Comparison of ENCODE assay signal across 8 cellular contexts in the genomic region with DNA sequence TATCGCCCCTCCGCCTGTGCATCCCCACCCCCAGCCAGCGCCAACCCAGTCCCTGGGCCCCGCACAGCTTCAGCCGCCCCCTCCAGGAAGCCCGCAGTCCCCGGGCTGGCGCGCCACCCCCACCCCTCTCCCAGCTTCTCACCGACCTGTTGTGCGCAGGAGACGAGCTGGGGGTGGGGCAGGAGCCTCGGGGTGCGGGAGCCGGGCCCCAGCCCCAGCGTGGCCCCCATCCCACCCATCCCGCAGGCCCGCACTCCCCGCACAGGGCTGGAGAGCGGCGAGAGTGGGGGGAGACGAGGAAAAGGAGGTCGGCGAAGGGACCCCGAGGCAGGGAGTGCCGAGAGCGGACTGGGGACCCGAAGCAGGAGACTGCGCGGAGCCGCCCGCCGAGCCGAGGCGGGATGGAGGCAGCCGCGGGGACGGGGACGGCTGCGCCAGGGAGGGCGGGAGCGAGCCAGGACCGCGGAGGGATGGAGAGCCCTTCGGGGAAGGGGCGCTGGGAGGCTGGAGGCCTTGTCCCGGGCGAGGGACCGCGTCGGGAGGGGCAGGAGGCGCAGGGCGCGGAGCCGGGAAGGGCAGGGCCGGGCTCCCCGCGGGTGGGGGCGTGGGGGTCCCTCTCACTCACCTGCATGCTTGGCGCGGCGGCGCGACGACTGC. TPM values are rescaled to one million over a fixed set of nuclear protein-coding genes. Genes with fewer than 3 reads are reported as not detected.
DNase-seq lines count a peak whose midpoint lies in the region; ATAC-seq and TF ChIP-seq lines count a peak whose summit lies in the region.

No MANE protein-coding gene starts in this region.

- H3K79me1 ChIP-seq in trophoblast cell (ENCODE audit: low read length) = no peaks in the 10 kb centered on the region

- H3K36me3 ChIP-seq in trophoblast cell (ENCODE audit: control insufficient read depth in 1 of 2, insufficient read depth in 2 of 2, low read length in 2 of 2) = no peaks in the 10 kb centered on the region

- no peak overlapping the region for H2AK5ac ChIP-seq in trophoblast cell (ENCODE audit: low read length)

- H3K27me3 Mint-ChIP-seq in activated CD8-positive, alpha-beta T cell treated with anti-CD3 and anti-CD28 coated beads for 36 hours = peaks cover 50% of the 10 kb centered on the region

- H3K27me3 ChIP-seq in trophoblast cell (ENCODE audit: insufficient read depth, low read length) = peaks cover 31% of the 10 kb centered on the region

- DNase-seq in NCI-H1092 treated with DMSO at 0.1 percent for 48 hours (lab: John Stamatoyannopoulos, UW) (peak; percentile 22), NCI-H1092 (lab: John Stamatoyannopoulos, UW) (no peak), fibroblast of pulmonary artery (ENCODE audit: low read depth) (no peak), trophoblast cell (no peak), medulla oblongata (ENCODE audit: extremely low spot score) (no peak)
- peak; percentile 33 for DNase-seq in activated CD8-positive, alpha-beta T cell treated with anti-CD3 and anti-CD28 coated beads for 36 hours

- POLR2A ChIA-PET in activated CD8-positive, alpha-beta T cell treated with anti-CD3 and anti-CD28 coated beads for 36 hours (lab: Charles Lee) = interaction anchor here (0.8 kb wide), 1 partner anchor 11 kb away, joined by 4 read pairs; the partner anchor contains the start of gene ZNF384

- H4K91ac ChIP-seq in trophoblast cell (ENCODE audit: low read depth, low read length) = no peak overlapping the region

- H3K4me2 ChIP-seq in trophoblast cell (ENCODE audit: low read length) = peak overlapping the region; percentile 59

- H3K9me3 Mint-ChIP-seq in activated CD8-positive, alpha-beta T cell treated with anti-CD3 and anti-CD28 coated beads for 36 hours = no peaks in the 10 kb centered on the region

- no peak overlapping the region for H3K14ac ChIP-seq in trophoblast cell (ENCODE audit: low read length)

- no peak overlapping the region for H2BK12ac ChIP-seq in trophoblast cell (ENCODE audit: low read length)

- H3K4me1 Mint-ChIP-seq in activated CD8-positive, alpha-beta T cell treated with anti-CD3 and anti-CD28 coated beads for 36 hours (ENCODE audit: low read depth) = peaks cover 13% of the 10 kb centered on the region

- no CpG with 5 or more reads among the region's 65 CpGs for WGBS in trophoblast cell (ENCODE audit: extremely low coverage, insufficient coverage, insufficient read length)

- no peak overlapping the region for H3K23ac ChIP-seq in trophoblast cell (ENCODE audit: low read length)

- no peaks in the 10 kb centered on the region for H3K9me3 ChIP-seq in trophoblast cell (ENCODE audit: insufficient read depth, low read depth, low read length)

- H3K27ac Mint-ChIP-seq in activated CD8-positive, alpha-beta T cell treated with anti-CD3 and anti-CD28 coated beads for 36 hours = no peak overlapping the region

- no peak overlapping the region for H2BK120ac ChIP-seq in trophoblast cell (ENCODE audit: insufficient read depth, low read length, poor library complexity)

- no peak overlapping the region for H3K27ac ChIP-seq in trophoblast cell (ENCODE audit: low read depth, low read length)

- no peak overlapping the region for H2AFZ ChIP-seq in trophoblast cell (ENCODE audit: insufficient read depth, low read length, poor library complexity)

- intact Hi-C loops in activated CD8-positive, alpha-beta T cell treated with anti-CD3 and anti-CD28 coated beads for 36 hours (cut with micrococcal nuclease) = no loop called here

- no peak overlapping the region for H3K4ac ChIP-seq in trophoblast cell (ENCODE audit: low read depth, low read length)

- ATAC-seq in activated CD8-positive, alpha-beta T cell treated with anti-CD3 and anti-CD28 coated beads for 36 hours = peak; percentile 46
- no peak for ATAC-seq in GM18858 (IDR thresholded peaks at IDR 0.05; ENCODE audit: unreplicated experiment)
- no peak for ATAC-seq in GM21515 (IDR thresholded peaks at IDR 0.05; ENCODE audit: unreplicated experiment)

- no peaks in the 10 kb centered on the region for H3K36me3 Mint-ChIP-seq in activated CD8-positive, alpha-beta T cell treated with anti-CD3 and anti-CD28 coated beads for 36 hours (ENCODE audit: low read depth)

- CTCF ChIA-PET in activated CD8-positive, alpha-beta T cell treated with anti-CD3 and anti-CD28 coated beads for 36 hours (lab: Charles Lee) = interaction anchor here (2.7 to 2.8 kb wide), 2 partner anchors 10 to 23 kb away, joined by 10 to 13 read pairs; partner anchors contain the start of genes COPS7A and ZNF384

- no peak overlapping the region for H2BK5ac ChIP-seq in trophoblast cell (ENCODE audit: low read depth, low read length, poor library complexity)

- no peaks in the 10 kb centered on the region for H3K79me2 ChIP-seq in trophoblast cell (ENCODE audit: control insufficient read depth, insufficient read depth, low read length, poor library complexity)

- peaks cover 4 to 8% of the 10 kb centered on the region in 2 experiments for H3K4me1 ChIP-seq in trophoblast cell (ENCODE audit: control insufficient read depth in 1 of 2, insufficient read depth in 2 of 2, low read length in 2 of 2)

- no peak for TF ChIP-seq CTCF in activated CD8-positive, alpha-beta T cell treated with anti-CD3 and anti-CD28 coated beads for 36 hours (IDR thresholded peaks at IDR 0.05)
- no peak for TF ChIP-seq CTCF in fibroblast of pulmonary artery (IDR thresholded peaks at IDR 0.05; ENCODE audit: low read length, missing control alignments)

- H3K9ac ChIP-seq in trophoblast cell (ENCODE audit: low read length) = no peak overlapping the region

- H3K4me3 Mint-ChIP-seq in activated CD8-positive, alpha-beta T cell treated with anti-CD3 and anti-CD28 coated beads for 36 hours = peak overlapping the region; percentile 51

- H3K4me3 ChIP-seq in fibroblast of pulmonary artery (replicated peaks; ENCODE audit: low read depth, low read length) (peak overlapping the region; percentile 45), trophoblast cell (ENCODE audit: low read depth, low read length) (no peak overlapping the region)

- H4K8ac ChIP-seq in trophoblast cell (ENCODE audit: low read depth, low read length) = no peak overlapping the region

- H3K18ac ChIP-seq in trophoblast cell (ENCODE audit: low read length) = no peak overlapping the region

- H4K12ac ChIP-seq in trophoblast cell (ENCODE audit: low read depth, low read length) = no peak overlapping the region

RNA-seq across cellular contexts. Expression of gene PIANP, which starts 0.5 kb away (rescaled TPM):
- not detected for total RNA-seq in activated CD8-positive, alpha-beta T cell treated with anti-CD3 and anti-CD28 coated beads for 36 hours
- polyA plus RNA-seq in trophoblast cell (2013) = 0.06 and 0.14 TPM in 2 replicates

RNA-seq across cellular contexts. Expression of gene ZNF384, which starts 10.9 kb away (rescaled TPM):
- total RNA-seq in activated CD8-positive, alpha-beta T cell treated with anti-CD3 and anti-CD28 coated beads for 36 hours = 10 to 100 TPM; 55.2 to 56.7 TPM
- 63.1 and 65.6 TPM in 2 replicates for polyA plus RNA-seq in trophoblast cell (2013)

RNA-seq across cellular contexts. Expression of gene COPS7A, which starts 23.7 kb away (rescaled TPM):
- 10 to 100 TPM; 35.9 to 38.8 TPM for total RNA-seq in activated CD8-positive, alpha-beta T cell treated with anti-CD3 and anti-CD28 coated beads for 36 hours
- polyA plus RNA-seq in trophoblast cell (2013) = 30.5 and 31.7 TPM in 2 replicates

RNA-seq across cellular contexts. Expression of gene ING4, which starts 37.2 kb away (rescaled TPM):
- total RNA-seq in activated CD8-positive, alpha-beta T cell treated with anti-CD3 and anti-CD28 coated beads for 36 hours = 10 to 100 TPM; 16.6 to 16.7 TPM
- 29.6 and 33.0 TPM in 2 replicates for polyA plus RNA-seq in trophoblast cell (2013)

RNA-seq across cellular contexts. Expression of gene MLF2, which starts 52.8 kb away (rescaled TPM):
- total RNA-seq in activated CD8-positive, alpha-beta T cell treated with anti-CD3 and anti-CD28 coated beads for 36 hours = 100 to 1,000 TPM; 149 to 151 TPM
- 219 and 234 TPM in 2 replicates for polyA plus RNA-seq in trophoblast cell (2013)

Comparison
In these comparisons a context has a peak if more than half of its experiments do, and no peak if none do; other contexts are left out.
1. DNase-seq: peak in NCI-H1092 treated with DMSO at 0.1 percent for 48 hours (single experiment) and activated CD8-positive, alpha-beta T cell treated with anti-CD3 and anti-CD28 coated beads for 36 hours (single experiment); none in NCI-H1092 (single experiment), fibroblast of pulmonary artery (single experiment), trophoblast cell (0 of 2) and medulla oblongata (single experiment).